In the genomic region with DNA sequence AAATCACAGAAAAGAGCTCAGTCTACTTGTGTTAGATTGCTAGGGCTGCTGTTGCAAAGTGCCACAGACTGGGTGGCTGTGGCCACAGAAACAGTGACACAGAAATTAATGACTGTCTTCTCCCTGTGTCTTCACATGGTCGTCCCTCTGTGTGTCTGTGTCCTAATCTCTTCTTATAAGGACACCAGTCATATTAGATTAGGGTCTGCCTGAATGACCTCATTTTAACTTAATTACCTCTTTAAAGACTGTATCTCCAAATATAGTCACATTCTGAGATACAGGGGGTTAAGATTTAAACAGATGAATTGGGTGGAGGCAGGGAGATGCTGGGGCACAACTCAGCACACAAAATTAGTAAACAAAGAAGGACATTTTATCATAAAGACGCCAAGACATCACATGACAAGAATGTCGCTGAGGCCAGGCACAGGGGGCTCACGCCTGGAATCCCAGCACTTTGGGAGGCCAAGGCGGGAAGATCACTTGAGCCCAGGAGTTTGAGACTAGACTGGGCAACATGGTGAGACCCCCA, we compare ENCODE assay signal across 16 cellular contexts. TPM values are rescaled to one million over a fixed set of nuclear protein-coding genes. Genes with fewer than 3 reads are reported as not detected.
DNase-seq lines count a peak whose midpoint lies in the region; ATAC-seq and TF ChIP-seq lines count a peak whose summit lies in the region.
"Had no signal": no experiment of that assay in that cellular context is flagged by ENCODE, and none has a peak within 500 bp of the region (broad histone marks: within the 10 kb centered on the region; RNA-seq: fewer than 3 reads in every experiment).

No MANE protein-coding gene starts in this region.

- H3K4me3 ChIP-seq in A673 (ENCODE audit: low read depth, low read length, poor library complexity, severe bottlenecking) (no peak overlapping the region), HEK293 (ENCODE audit: low read depth, low read length) (no peak overlapping the region), endodermal cell (ENCODE audit: low read length) (no peak overlapping the region)

- no TSS peak for BruUV-seq in A673 (replicated peaks; lab: Mats Ljungman, UMichigan)

- H3K4me1 ChIP-seq in A673 (ENCODE audit: insufficient read depth, low read length, poor library complexity, severe bottlenecking): peaks cover 7% of the 10 kb centered on the region
- no peaks in the 10 kb centered on the region for H3K4me1 ChIP-seq in HEK293 (ENCODE audit: control insufficient read depth, insufficient read depth, low read length)
- H3K4me1 ChIP-seq in endodermal cell (ENCODE audit: control insufficient read depth, insufficient read depth, low read length): no peaks in the 10 kb centered on the region

- CTCF ChIA-PET in A673 (lab: Charles Lee): no interaction called here
- CTCF ChIA-PET in HEK293 (lab: Yijun Ruan, JAX): interaction anchor here (0.6 kb wide), 1 partner anchor 36 kb away, joined by 3 read pairs; no protein-coding TSS in a partner anchor

- POLR2A ChIA-PET in A673 (lab: Charles Lee; ENCODE audit: low non-redundant PET): no interaction called here
- POLR2A ChIA-PET in HEK293 (lab: Yijun Ruan, JAX): interaction anchor here (0.6 kb wide), 1 partner anchor 76 kb away, joined by 3 read pairs; no protein-coding TSS in a partner anchor

- H3K4me3 Mint-ChIP-seq in endodermal cell: no peak overlapping the region
- H3K4me3 Mint-ChIP-seq: CD14-positive monocyte; CD8-positive, alpha-beta T cell had no signal

- intact Hi-C loops in A673 (cut with micrococcal nuclease; ENCODE audit: unreplicated experiment): no loop called here

- ATAC-seq in HG03095 (IDR thresholded peaks at IDR 0.05; ENCODE audit: unreplicated experiment): no peak
- ATAC-seq: CD8-positive, alpha-beta T cell had no signal

- peaks cover 8% of the 10 kb centered on the region for H3K4me1 Mint-ChIP-seq in endodermal cell
- H3K4me1 Mint-ChIP-seq: CD14-positive monocyte had no signal

- TF ChIP-seq CTCF in A673 (conservative IDR thresholded peaks at IDR 0.05; ENCODE audit: low read depth, low read length) (no peak), HEK293 (tag by site-specific recombination; IDR thresholded peaks at IDR 0.05) (no peak), VCaP (conservative IDR thresholded peaks at IDR 0.05) (no peak), endodermal cell (conservative IDR thresholded peaks at IDR 0.05) (no peak)

- no peaks in the 10 kb centered on the region for H3K9me3 Mint-ChIP-seq in endodermal cell
- H3K9me3 Mint-ChIP-seq: CD8-positive, alpha-beta T cell had no signal

- 89 to 91% methylated on average over 5 of the region's 5 CpGs for WGBS in endodermal cell (ENCODE audit: insufficient coverage in 1 of 2, insufficient read length in 1 of 2), 2 experiments

- H3K9me3 ChIP-seq in A673 (ENCODE audit: low read depth, low read length, poor library complexity, severe bottlenecking) (no peaks in the 10 kb centered on the region), HEK293 (ENCODE audit: control insufficient read depth, insufficient read depth, low read depth, low read length) (no peaks in the 10 kb centered on the region), endodermal cell (ENCODE audit: control insufficient read depth, low read length) (no peaks in the 10 kb centered on the region)

- H3K36me3 ChIP-seq in A673 (ENCODE audit: insufficient read depth, low read length, poor library complexity, severe bottlenecking): no peaks in the 10 kb centered on the region
- no peaks in the 10 kb centered on the region for H3K36me3 ChIP-seq in HEK293 (ENCODE audit: control insufficient read depth in 2 of 2, insufficient read depth in 1 of 2, low read length in 2 of 2)
- no peaks in the 10 kb centered on the region for H3K36me3 ChIP-seq in endodermal cell (ENCODE audit: control insufficient read depth, insufficient read depth, low read length)

- DNase-seq in A673 (ENCODE audit: low spot score) (peak; percentile 10), retina (peak; percentile 78), endodermal cell (no peak), NCI-H2227 treated with DMSO at 0.1 percent for 48 hours (lab: John Stamatoyannopoulos, UW) (no peak)
- DNase-seq: CD8-positive, alpha-beta T cell; COR-L47; DMS153; DND-41; GDM1; IMR-90; KG1 had no signal

- H3K27ac ChIP-seq in A673 (ENCODE audit: low read depth, low read length, poor library complexity, severe bottlenecking): no peak overlapping the region
- no peak overlapping the region for H3K27ac ChIP-seq in HEK293 (ENCODE audit: extremely low read depth, low read depth, low read length)
- peak overlapping the region; percentile 38; the same call in 1 of the 2 replicates for H3K27ac ChIP-seq in VCaP
- no peak overlapping the region for H3K27ac ChIP-seq in endodermal cell (ENCODE audit: low read depth, low read length)
- H3K27ac ChIP-seq: 22Rv1 had no signal

- no peak overlapping the region for H3K27ac Mint-ChIP-seq in endodermal cell
- H3K27ac Mint-ChIP-seq: CD8-positive, alpha-beta T cell had no signal

- H3K36me3 Mint-ChIP-seq in endodermal cell (ENCODE audit: low read depth): no peaks in the 10 kb centered on the region
- H3K36me3 Mint-ChIP-seq: CD14-positive monocyte; CD8-positive, alpha-beta T cell had no signal

- H3K27me3 Mint-ChIP-seq in endodermal cell (ENCODE audit: insufficient read depth): no peaks in the 10 kb centered on the region

- no peak overlapping the region for H3K9ac ChIP-seq in endodermal cell (ENCODE audit: extremely low read depth, low read length, poor library complexity, severe bottlenecking)

- H3K27me3 ChIP-seq in A673 (replicated peaks; ENCODE audit: insufficient read depth, low read depth, low read length, poor library complexity): no peaks in the 10 kb centered on the region
- H3K27me3 ChIP-seq in endodermal cell (ENCODE audit: control insufficient read depth, insufficient read depth, low read length, poor library complexity, severe bottlenecking): no peaks in the 10 kb centered on the region

TF ChIP-seq in HEK293, 187 proteins besides CTCF, POLR2A, EP300 and RAD21:
- TF ChIP-seq ZFP69B (tag by site-specific recombination; IDR thresholded peaks at IDR 0.05): no peak
- TF ChIP-seq ZBTB8A (tag by site-specific recombination; IDR thresholded peaks at IDR 0.05): no peak
- TF ChIP-seq, protein P1, sequence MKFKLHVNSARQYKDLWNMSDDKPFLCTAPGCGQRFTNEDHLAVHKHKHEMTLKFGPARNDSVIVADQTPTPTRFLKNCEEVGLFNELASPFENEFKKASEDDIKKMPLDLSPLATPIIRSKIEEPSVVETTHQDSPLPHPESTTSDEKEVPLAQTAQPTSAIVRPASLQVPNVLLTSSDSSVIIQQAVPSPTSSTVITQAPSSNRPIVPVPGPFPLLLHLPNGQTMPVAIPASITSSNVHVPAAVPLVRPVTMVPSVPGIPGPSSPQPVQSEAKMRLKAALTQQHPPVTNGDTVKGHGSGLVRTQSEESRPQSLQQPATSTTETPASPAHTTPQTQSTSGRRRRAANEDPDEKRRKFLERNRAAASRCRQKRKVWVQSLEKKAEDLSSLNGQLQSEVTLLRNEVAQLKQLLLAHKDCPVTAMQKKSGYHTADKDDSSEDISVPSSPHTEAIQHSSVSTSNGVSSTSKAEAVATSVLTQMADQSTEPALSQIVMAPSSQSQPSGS (tag by site-specific recombination; IDR thresholded peaks at IDR 0.05; ENCODE audit: low read depth): 0 out of 2 replicates have a peak, but pooled peaks have one; percentile 7

RNA-seq across cellular contexts. Expression of gene PARD3, which starts 23.3 kb away (rescaled TPM):
- 28.0 and 32.3 TPM in 2 replicates for total RNA-seq in A673 (2021)
- 10 to 100 TPM; 59.6 to 74.6 TPM for total RNA-seq in endodermal cell
- polyA plus RNA-seq in endodermal cell (2013, experiment 1 of 2): 44.8 TPM
- 44.5 TPM for polyA plus RNA-seq in endodermal cell (2013, experiment 2 of 2)

Comparison
In these comparisons a context has a peak if more than half of its experiments do, and no peak if none do; other contexts are left out.
1. DNase-seq: peak in A673 (single experiment) and retina (single experiment); none in endodermal cell (single experiment) and NCI-H2227 treated with DMSO at 0.1 percent for 48 hours (single experiment).